Comparison of ENCODE assay signal across 16 cellular contexts in genomic region chr10:12418000-12418399, GRCh38.
DNase-seq lines count a peak whose midpoint lies in the region; ATAC-seq and TF ChIP-seq lines count a peak whose summit lies in the region.
"Had no signal": no experiment of that assay in that cellular context is flagged by ENCODE, and none has a peak within 500 bp of the region (broad histone marks: within the 10 kb centered on the region; RNA-seq: fewer than 3 reads in every experiment).

No MANE protein-coding gene starts in this region.

- ATAC-seq in left ventricle myocardium superior (peak; percentile 82), HG02970 (IDR thresholded peaks at IDR 0.05; ENCODE audit: low FRiP score, unreplicated experiment) (no peak)
- ATAC-seq: naive thymus-derived CD8-positive, alpha-beta T cell had no signal

- intact Hi-C loops in esophagus muscularis mucosa (cut with DNase I), result no loop called here
- intact Hi-C loops in left ventricle myocardium superior (cut with micrococcal nuclease), result no loop called here
- intact Hi-C loops in testis (cut with DNase I; ENCODE audit: low total_unique reads), result no loop called here

- H3K27ac ChIP-seq in esophagus muscularis mucosa (replicated peaks in 1 of 4) (peak overlapping the region; percentile 27 to 41 (median 36)), testis (no peak overlapping the region)
- H3K27ac ChIP-seq: cardiac muscle cell had no signal

- no peaks in the 10 kb centered on the region for H3K27me3 ChIP-seq in MG63
- H3K27me3 ChIP-seq in esophagus muscularis mucosa, result no peaks in the 10 kb centered on the region
- no peaks in the 10 kb centered on the region for H3K27me3 ChIP-seq in testis
- H3K27me3 ChIP-seq: cardiac muscle cell had no signal

- H3K4me3 ChIP-seq in MG63, result no peak overlapping the region
- no peak overlapping the region for H3K4me3 ChIP-seq in esophagus muscularis mucosa
- no peak overlapping the region for H3K4me3 ChIP-seq in testis
- H3K4me3 ChIP-seq: cardiac muscle cell, lung had no signal

- TF ChIP-seq POLR2A in esophagus muscularis mucosa (IDR thresholded peaks at IDR 0.05; ENCODE audit: low read depth), result no peak
- TF ChIP-seq POLR2A in testis (IDR thresholded peaks at IDR 0.05), result no peak

- WGBS in esophagus muscularis mucosa, result 94% methylated on average over 7 of the region's 7 CpGs
- WGBS in testis, 2 donors, result 72 to 82% methylated on average over 5 to 7 of the region's 7 CpGs

- H3K4me1 ChIP-seq in esophagus muscularis mucosa (peaks cover 11 to 57% (median 48%) of the 10 kb centered on the region in 4 donors), testis (no peaks in the 10 kb centered on the region)

- no peak for TF ChIP-seq CTCF in esophagus muscularis mucosa (IDR thresholded peaks at IDR 0.05)
- TF ChIP-seq CTCF in testis (IDR thresholded peaks at IDR 0.05), result no peak

- H3K9me3 ChIP-seq in MG63 (no peaks in the 10 kb centered on the region), esophagus muscularis mucosa (no peaks in the 10 kb centered on the region), testis (no peaks in the 10 kb centered on the region)

- no peaks in the 10 kb centered on the region for H3K36me3 ChIP-seq in MG63
- no peaks in the 10 kb centered on the region for H3K36me3 ChIP-seq in esophagus muscularis mucosa
- no peaks in the 10 kb centered on the region for H3K36me3 ChIP-seq in testis (ENCODE audit: low read depth, missing control alignments)
- H3K36me3 ChIP-seq: cardiac muscle cell had no signal

- DNase-seq in MG63 (peak; percentile 73), esophagus muscularis mucosa (ENCODE audit: extremely low spot score) (no peak), left ventricle myocardium superior (peak; percentile 68), testis (peak; percentile 32), DMS153 treated with DMSO at 0.1 percent for 48 hours (lab: John Stamatoyannopoulos, UW; ENCODE audit: unreplicated experiment) (no peak)
- DNase-seq in central memory CD4-positive, alpha-beta T cell, result no peak
- no peak for DNase-seq in activated CD4-positive, alpha-beta T cell treated with anti-CD3 and anti-CD28 coated beads for 4 hours
- DNase-seq: activated CD4-positive, alpha-beta T cell treated with anti-CD3 and anti-CD28 coated beads, Interleukin-2, amount 10 ng/mL, durations not matched to agents 24 days and 14 days; HFFc6; naive thymus-derived CD8-positive, alpha-beta T cell; NCI-H2081 treated with DMSO at 0.1 percent for 48 hours; NCI-H524 treated with DMSO at 0.1 percent for 48 hours; T1000 had no signal

- no peak for TF ChIP-seq EP300 in esophagus muscularis mucosa (IDR thresholded peaks at IDR 0.05)

Comparison
In these comparisons a context has a peak if more than half of its experiments do, and no peak if none do; other contexts are left out.
1. DNase-seq: peak in MG63 (single experiment), left ventricle myocardium superior (single experiment) and testis (single experiment); none in esophagus muscularis mucosa (single experiment), DMS153 treated with DMSO at 0.1 percent for 48 hours (single experiment), central memory CD4-positive, alpha-beta T cell (single experiment) and activated CD4-positive, alpha-beta T cell treated with anti-CD3 and anti-CD28 coated beads for 4 hours (0 of 2).
2. H3K27ac ChIP-seq: peak in esophagus muscularis mucosa (4 of 4); none in testis (0 of 2).